ENCODE assay signal across 8 cellular contexts in genomic region chr9:17116400-17116837, GRCh38. TPM values are rescaled to one million over a fixed set of nuclear protein-coding genes. Genes with fewer than 3 reads are reported as not detected.
DNase-seq lines count a peak whose midpoint lies in the region; ATAC-seq, FAIRE-seq and TF ChIP-seq lines count a peak whose summit lies in the region.
"Had no signal": no experiment of that assay in that cellular context is flagged by ENCODE, and none has a peak within 500 bp of the region (broad histone marks: within the 10 kb centered on the region; RNA-seq: fewer than 3 reads in every experiment).

No MANE protein-coding gene starts in this region.

- no peak overlapping the region for H3K9ac ChIP-seq in kidney (ENCODE audit: low read length in 2 of 2)

- TF ChIP-seq CTCF in GM13977 (IDR thresholded peaks at IDR 0.05; ENCODE audit: extremely low read depth, insufficient read depth, missing control alignments) (peak; percentile 48), adrenal gland (IDR thresholded peaks at IDR 0.05) (peak; percentile 29 to 64 (median 55)), kidney (IDR thresholded peaks at IDR 0.05; ENCODE audit: borderline replicate concordance, extremely low read depth, insufficient read depth) (peak; percentile 32)

- no peak for DNase-seq in GM13977 (ENCODE audit: low spot score)
- peak; percentile 14 for DNase-seq in NCI-H1694 treated with DMSO at 0.1 percent for 48 hours (lab: John Stamatoyannopoulos, UW)
- no peak for DNase-seq in adrenal gland
- no peak for DNase-seq in kidney

- peak; percentile 95 for FAIRE-seq in kidney (lab: Jason Lieb, UNC)

- no peaks in the 10 kb centered on the region for H3K36me3 ChIP-seq in adrenal gland (replicated peaks in 1 of 2)
- no peaks in the 10 kb centered on the region for H3K36me3 ChIP-seq in kidney (ENCODE audit: control insufficient read depth in 1 of 2, insufficient read depth in 2 of 2, low read length in 2 of 2)
- H3K36me3 ChIP-seq: neutrophil had no signal

- H3K9me3 ChIP-seq in adrenal gland (replicated peaks in 1 of 3) (no peaks in the 10 kb centered on the region), kidney (ENCODE audit: control insufficient read depth in 1 of 2, low read length in 2 of 2) (no peaks in the 10 kb centered on the region)
- H3K9me3 ChIP-seq: neutrophil had no signal

- H3K4me1 ChIP-seq in adrenal gland (replicated peaks in 1 of 2): no peaks in the 10 kb centered on the region
- H3K4me1 ChIP-seq in kidney (ENCODE audit: control insufficient read depth in 1 of 2, insufficient read depth in 1 of 2, low read depth in 1 of 2, low read length in 2 of 2): no peaks in the 10 kb centered on the region

- TF ChIP-seq POLR2A in adrenal gland (IDR thresholded peaks at IDR 0.05) (no peak), GM18505 (IDR thresholded peaks at IDR 0.05; ENCODE audit: borderline replicate concordance, extremely low read depth, insufficient read depth, insufficient read length) (no peak)

- no peaks in the 10 kb centered on the region for H3K27me3 ChIP-seq in adrenal gland
- H3K27me3 ChIP-seq: neutrophil had no signal

- no peak for ATAC-seq in GM18505 (IDR thresholded peaks at IDR 0.05; ENCODE audit: unreplicated experiment)
- ATAC-seq in HG02763 (IDR thresholded peaks at IDR 0.05; ENCODE audit: unreplicated experiment): no peak
- ATAC-seq in GM21576 (IDR thresholded peaks at IDR 0.05; ENCODE audit: unreplicated experiment): no peak

- H3K27ac ChIP-seq in adrenal gland (no peak overlapping the region), kidney (ENCODE audit: low read depth in 2 of 2, low read length in 2 of 2) (no peak overlapping the region)
- H3K27ac ChIP-seq: neutrophil had no signal

- intact Hi-C loops in adrenal gland (cut with DNase I) (loop anchor here in 1 of 2 donors (5.0 kb wide), 1 partner anchor 346 kb away; no protein-coding TSS in a partner anchor), kidney (cut with DNase I) (no loop called here)

- H3K4me3 ChIP-seq in adrenal gland (no peak overlapping the region), kidney (ENCODE audit: low read length in 2 of 2) (no peak overlapping the region)

- WGBS in adrenal gland, 4 donors: 10 to 15% (median 12%) methylated on average over 4 of the region's 4 CpGs

- in situ Hi-C loops in GM13977 (cut with MboI; ENCODE audit: low pct_unique_long_range_greater_than_20kb, low sequenced_read_pairs, unreplicated experiment): no loop called here

RNA-seq across cellular contexts. Expression of gene CNTLN, which starts 18.4 kb away (rescaled TPM):
- total RNA-seq in adrenal gland (10 to 100 TPM in 2 of 8 donors, 1 to 10 TPM in 6; 2.1 to 11.6 (median 6.4) TPM), kidney (8.0 TPM)
- polyA plus RNA-seq in adrenal gland (1 to 10 TPM; 2.4 to 6.8 (median 4.1) TPM), kidney (ENCODE audit: insufficient read depth, low read depth, low replicate concordance) (2.0 TPM)
